Comparison of ENCODE assay signal across 11 cellular contexts in the genomic region with DNA sequence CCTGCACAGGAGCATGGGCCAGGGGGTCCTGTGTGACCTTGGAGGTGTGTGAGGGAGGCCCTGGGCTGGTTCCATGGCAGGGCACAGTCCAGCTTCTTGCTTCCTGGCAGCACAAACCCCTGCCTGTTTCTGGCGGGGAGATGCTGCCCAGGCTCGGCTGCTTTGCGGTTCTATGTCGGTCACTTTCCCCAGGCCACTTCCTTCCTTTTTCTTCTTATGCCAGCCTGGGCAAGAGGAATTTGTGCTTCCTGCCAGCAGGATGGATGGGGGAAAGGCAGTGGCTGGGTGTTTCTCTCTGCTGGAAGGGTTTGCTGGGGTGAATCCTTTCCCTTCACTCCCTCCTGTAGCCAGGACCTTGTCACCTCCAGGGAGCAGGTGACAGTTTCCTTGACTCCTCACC. TPM values are rescaled to one million over a fixed set of nuclear protein-coding genes. Genes with fewer than 3 reads are reported as not detected.
DNase-seq lines count a peak whose midpoint lies in the region; TF ChIP-seq lines count a peak whose summit lies in the region.
"Had no signal": no experiment of that assay in that cellular context is flagged by ENCODE, and none has a peak within 500 bp of the region (broad histone marks: within the 10 kb centered on the region; RNA-seq: fewer than 3 reads in every experiment).

No MANE protein-coding gene starts in this region.

- H3K4me3 ChIP-seq in PC-9 (no peak overlapping the region), fibroblast of lung (replicated peaks in 1 of 4; ENCODE audit: control extremely low read depth in 1 of 4, insufficient read depth in 1 of 4, low read depth in 3 of 4, low read length in 4 of 4) (no peak overlapping the region)
- H3K4me3 ChIP-seq: body of pancreas, lung, smooth muscle cell had no signal

- no peak overlapping the region for H3K9ac ChIP-seq in fibroblast of lung (ENCODE audit: insufficient read depth, low read length)

- peaks cover 61% of the 10 kb centered on the region for H3K4me1 Mint-ChIP-seq in CD14-positive monocyte

- CTCF ChIA-PET in PC-9 (lab: Charles Lee) = interaction anchor here (0.6 kb wide), 1 partner anchor 28 kb away, joined by 3 read pairs; no protein-coding TSS in a partner anchor

- peaks cover 53% of the 10 kb centered on the region for H3F3A ChIP-seq in PC-9 (ENCODE audit: insufficient read depth, low read depth)

- peak overlapping the region in 1 of 2 donors; percentile 83 for H3K4me3 Mint-ChIP-seq in CD14-positive monocyte

- no peak overlapping the region for H2AFZ ChIP-seq in PC-9
- H2AFZ ChIP-seq in fibroblast of lung (ENCODE audit: low read length) = no peak overlapping the region

- H3K4me2 ChIP-seq in PC-9 (peak overlapping the region; percentile 79), fibroblast of lung (ENCODE audit: extremely low read depth, insufficient read depth, low read length) (peak overlapping the region; percentile 38)

- H4K20me1 ChIP-seq in PC-9 (ENCODE audit: insufficient read depth) (peaks cover 13% of the 10 kb centered on the region; the same call in 1 of the 2 replicates), fibroblast of lung (ENCODE audit: control insufficient read depth, extremely low read depth, insufficient read depth, low read length) (no peaks in the 10 kb centered on the region)

- POLR2A ChIA-PET in PC-9 (lab: Charles Lee; ENCODE audit: unreplicated experiment) = no interaction called here

- H3K4me1 ChIP-seq in PC-9 (replicated peaks; ENCODE audit: insufficient read depth) (peaks cover 71% of the 10 kb centered on the region), fibroblast of lung (ENCODE audit: control insufficient read depth, extremely low read depth, insufficient read depth, low read length) (peaks cover 44% of the 10 kb centered on the region)

- peaks cover 3 to 13% of the 10 kb centered on the region in 2 donors for H3K36me3 Mint-ChIP-seq in CD14-positive monocyte

- BruUV-seq in PC-9 (replicated peaks; lab: Mats Ljungman, UMichigan) = no TSS peak

- TF ChIP-seq CTCF in CD14-positive monocyte (IDR thresholded peaks at IDR 0.05) (no peak), PC-9 (conservative IDR thresholded peaks at IDR 0.05) (no peak), fibroblast of lung (conservative IDR thresholded peaks at IDR 0.05 in 1 of 2, IDR thresholded peaks at IDR 0.05 in 1 of 2; ENCODE audit: low read depth in 1 of 2, low read length in 2 of 2) (no peak)

- peak overlapping the region; percentile 98 for H3K27ac ChIP-seq in PC-9
- peak overlapping the region; percentile 20 for H3K27ac ChIP-seq in fibroblast of lung (ENCODE audit: insufficient read depth, low read length)

- H3K9me3 ChIP-seq in PC-9 (ENCODE audit: insufficient read depth, low read depth) (no peaks in the 10 kb centered on the region), fibroblast of lung (ENCODE audit: control insufficient read depth, insufficient read depth, low read depth, low read length) (no peaks in the 10 kb centered on the region)
- H3K9me3 ChIP-seq: body of pancreas had no signal

- peaks cover 92% of the 10 kb centered on the region for H3K79me2 ChIP-seq in PC-9 (ENCODE audit: low read depth)
- peaks cover 59% of the 10 kb centered on the region for H3K79me2 ChIP-seq in fibroblast of lung (ENCODE audit: control insufficient read depth, insufficient read depth, low read length)

- H3K27me3 Mint-ChIP-seq in CD14-positive monocyte (ENCODE audit: low read depth in 3 of 3) = peaks cover 24 to 30% (median 27%) of the 10 kb centered on the region in 3 donors

- no peaks in the 10 kb centered on the region for H3K9me2 ChIP-seq in PC-9 (ENCODE audit: insufficient read depth)

- intact Hi-C loops in CD14-positive monocyte (cut with micrococcal nuclease) = no loop called here
- intact Hi-C loops in PC-9 (cut with micrococcal nuclease; ENCODE audit: unreplicated experiment) = loop anchor here (1.0 to 10.0 kb wide), 3 partner anchors 52 to 324 kb away; partner anchors contain the start of gene ADAM17

- H3K27ac Mint-ChIP-seq in CD14-positive monocyte = peak overlapping the region; percentile 40 to 88 (median 73)

- peak; percentile 58 for DNase-seq in CD14-positive monocyte (ENCODE audit: low spot score)
- no peak for DNase-seq in PC-9
- DNase-seq in fibroblast of lung (ENCODE audit: low read depth in 2 of 2) = no peak
- DNase-seq in pons (ENCODE audit: low spot score) = peak; percentile 51
- DNase-seq in NCI-H524 treated with DMSO at 0.1 percent for 48 hours (lab: John Stamatoyannopoulos, UW) = no peak
- DNase-seq in NCI-H748 (lab: John Stamatoyannopoulos, UW; ENCODE audit: unreplicated experiment) = no peak
- DNase-seq in DMS53 treated with DMSO at 0.1 percent for 48 hours (lab: John Stamatoyannopoulos, UW; ENCODE audit: unreplicated experiment) = no peak
- no peak for DNase-seq in GM19240 (ENCODE audit: insufficient read length, low spot score)

- H3K36me3 ChIP-seq in PC-9 (ENCODE audit: low read depth) (no peaks in the 10 kb centered on the region), fibroblast of lung (ENCODE audit: control insufficient read depth, insufficient read depth, low read length) (no peaks in the 10 kb centered on the region)

- H3K27me3 ChIP-seq in PC-9 (ENCODE audit: insufficient read depth, low read depth) = no peaks in the 10 kb centered on the region
- no peaks in the 10 kb centered on the region for H3K27me3 ChIP-seq in fibroblast of lung (ENCODE audit: control insufficient read depth, insufficient read depth, low read length)
- H3K27me3 ChIP-seq: body of pancreas had no signal

- H3K9me3 Mint-ChIP-seq in CD14-positive monocyte = peaks cover 0 to 9% (median 0%) of the 10 kb centered on the region in 7 donors

RNA-seq across cellular contexts. Expression of gene ASAP2, which starts 24.3 kb away (rescaled TPM):
- polyA plus RNA-seq in CD14-positive monocyte (under 1 TPM; 0.08 to 0.20 TPM), fibroblast of lung (19.9 and 24.0 TPM in 2 replicates)
- total RNA-seq in PC-9 (2021) (60.3 and 66.8 TPM in 2 replicates), fibroblast of lung (16.4 and 19.2 TPM in 2 replicates)
- 10.2 and 11.4 TPM in 2 replicates for polyA plus RNA-seq in fibroblast of lung (2012)
- 10.2 and 14.3 TPM in 2 replicates for polyA minus RNA-seq in fibroblast of lung (ENCODE audit: low replicate concordance)

Comparison
In these comparisons a context has a peak if more than half of its experiments do, and no peak if none do; other contexts are left out.
1. DNase-seq: peak in CD14-positive monocyte (single experiment) and pons (single experiment); none in PC-9 (0 of 2), fibroblast of lung (0 of 2), NCI-H524 treated with DMSO at 0.1 percent for 48 hours (single experiment), NCI-H748 (single experiment), DMS53 treated with DMSO at 0.1 percent for 48 hours (single experiment) and GM19240 (single experiment).